1 cellular context compared by ENCODE assay signal in the genomic region with DNA sequence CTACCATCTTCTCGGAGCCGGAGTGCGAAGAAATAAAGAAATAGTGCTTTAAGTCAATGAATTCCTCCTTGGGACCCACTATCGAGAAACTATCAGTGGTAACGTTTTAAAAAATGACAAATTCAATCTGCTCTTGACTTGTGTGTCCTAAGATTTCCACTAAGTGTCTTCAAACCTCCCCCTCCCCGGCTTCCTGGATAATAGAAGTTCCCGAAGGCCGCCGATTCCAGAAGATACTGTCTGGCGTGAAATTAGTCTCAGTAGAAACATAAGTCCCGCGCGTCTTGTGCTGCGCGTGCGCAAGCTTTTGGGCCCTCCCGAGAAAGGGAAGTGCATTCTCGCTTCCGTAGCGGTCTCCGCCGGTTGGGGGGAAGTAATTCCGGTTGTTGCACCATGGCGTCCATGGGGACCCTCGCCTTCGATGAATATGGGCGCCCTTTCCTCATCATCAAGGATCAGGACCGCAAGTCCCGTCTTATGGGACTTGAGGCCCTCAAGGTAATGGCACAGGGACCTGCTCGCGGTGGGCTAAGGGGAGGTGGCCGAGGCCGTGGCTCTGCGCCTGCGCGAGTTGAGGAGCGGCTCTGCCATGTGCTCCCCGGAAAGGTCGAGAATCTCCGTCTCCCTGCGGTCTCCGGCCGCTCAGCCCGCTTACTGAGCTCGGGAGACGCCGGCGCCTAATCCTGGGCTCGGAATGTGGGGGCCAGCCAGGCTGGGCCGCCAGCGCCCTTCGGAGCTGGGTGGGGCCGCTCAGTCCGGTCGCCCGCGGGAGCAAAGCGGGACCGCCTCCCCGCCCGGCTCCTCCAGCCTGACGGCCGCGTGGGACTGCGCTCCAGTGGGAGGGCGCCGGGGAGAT.
TF ChIP-seq lines count a peak whose summit lies in the region.

CCT5 (plus strand) TSS at position 333 of the 856 bp plus-strand sequence; CDS start at position 394, 61 bp downstream.

TF ChIP-seq in K562, 482 proteins besides CTCF, POLR2A, EP300 and RAD21 (continued from another document and continues in another):
- TF ChIP-seq NKRF (IDR thresholded peaks at IDR 0.05; ENCODE audit: borderline replicate concordance) (peak; percentile 95), ZFX (CRISPR knock-in tag; IDR thresholded peaks at IDR 0.05) (peak; percentile 96), ELK1 (CRISPR knock-in tag; IDR thresholded peaks at IDR 0.05) (no peak), FOS (IDR thresholded peaks at IDR 0.05; ENCODE audit: extremely low read depth, insufficient read length) (no peak), NR1H2 (CRISPR knock-in tag; IDR thresholded peaks at IDR 0.05) (no peak), ZNF175 (CRISPR knock-in tag; IDR thresholded peaks at IDR 0.05; ENCODE audit: low read depth) (no peak), HNRNPH1 (optimal IDR thresholded peaks at IDR 0.05; ENCODE audit: low read depth, low read length) (no peak), ZC3H8 (IDR thresholded peaks at IDR 0.05) (no peak), FIP1L1 (IDR thresholded peaks at IDR 0.05; ENCODE audit: low read depth, low read length, poor library complexity, severe bottlenecking) (peak; percentile 92), RBM25 (IDR thresholded peaks at IDR 0.05; ENCODE audit: low read depth, low read length, severe bottlenecking) (no peak), PCBP1 (IDR thresholded peaks at IDR 0.05; ENCODE audit: low read depth, low read length, poor library complexity, severe bottlenecking) (peak; percentile 60), GTF2E2 (tag; IDR thresholded peaks at IDR 0.05) (peak; percentile 95), ZKSCAN8 (CRISPR knock-in tag; IDR thresholded peaks at IDR 0.05) (no peak), POLR2AphosphoS5 (IDR thresholded peaks at IDR 0.05; ENCODE audit: control insufficient read depth, insufficient read depth, low read depth, low read length) (peak; percentile 93), LCOR (CRISPR knock-in tag; IDR thresholded peaks at IDR 0.05) (peak; percentile 94), PTBP1 (IDR thresholded peaks at IDR 0.05; ENCODE audit: low read depth, low read length) (0 out of 2 replicates have a peak, but pooled peaks have one; percentile 7), HDAC6 (IDR thresholded peaks at IDR 0.05; ENCODE audit: low read depth, low read length) (no peak), CREBBP (IDR thresholded peaks at IDR 0.05; ENCODE audit: low read depth, low read length) (no peak), GABPB1 (CRISPR knock-in tag; IDR thresholded peaks at IDR 0.05) (peak; percentile 82), THRA (IDR thresholded peaks at IDR 0.05) (no peak), E2F8 (IDR thresholded peaks at IDR 0.05; ENCODE audit: low read depth, partially characterized antibody) (peak; percentile 65), IRF2 (CRISPR knock-in tag; IDR thresholded peaks at IDR 0.05) (no peak), CBFA2T2 (conservative IDR thresholded peaks at IDR 0.05) (no peak), SAP30 (IDR thresholded peaks at IDR 0.05; ENCODE audit: borderline replicate concordance, insufficient read depth, low read depth, low read length, poor library complexity, severe bottlenecking) (peak; percentile 92), ZBTB17 (CRISPR knock-in tag; IDR thresholded peaks at IDR 0.05) (peak; percentile 55; the same call in 1 of the 2 replicates), SAFB (IDR thresholded peaks at IDR 0.05; ENCODE audit: borderline replicate concordance, low read depth, low read length) (peak; percentile 11; the same call in 1 of the 2 replicates), HEY1 (CRISPR knock-in tag; IDR thresholded peaks at IDR 0.05; ENCODE audit: borderline replicate concordance) (no peak), NFATC3 (IDR thresholded peaks at IDR 0.05) (0 out of 2 replicates have a peak, but pooled peaks have one; percentile 24)
- TF ChIP-seq, protein P1, sequence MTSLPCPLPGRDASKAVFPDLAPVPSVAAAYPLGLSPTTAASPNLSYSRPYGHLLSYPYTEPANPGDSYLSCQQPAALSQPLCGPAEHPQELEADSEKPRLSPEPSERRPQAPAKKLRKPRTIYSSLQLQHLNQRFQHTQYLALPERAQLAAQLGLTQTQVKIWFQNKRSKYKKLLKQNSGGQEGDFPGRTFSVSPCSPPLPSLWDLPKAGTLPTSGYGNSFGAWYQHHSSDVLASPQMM (CRISPR knock-in tag; IDR thresholded peaks at IDR 0.05), result no peak
- TF ChIP-seq, protein P2, sequence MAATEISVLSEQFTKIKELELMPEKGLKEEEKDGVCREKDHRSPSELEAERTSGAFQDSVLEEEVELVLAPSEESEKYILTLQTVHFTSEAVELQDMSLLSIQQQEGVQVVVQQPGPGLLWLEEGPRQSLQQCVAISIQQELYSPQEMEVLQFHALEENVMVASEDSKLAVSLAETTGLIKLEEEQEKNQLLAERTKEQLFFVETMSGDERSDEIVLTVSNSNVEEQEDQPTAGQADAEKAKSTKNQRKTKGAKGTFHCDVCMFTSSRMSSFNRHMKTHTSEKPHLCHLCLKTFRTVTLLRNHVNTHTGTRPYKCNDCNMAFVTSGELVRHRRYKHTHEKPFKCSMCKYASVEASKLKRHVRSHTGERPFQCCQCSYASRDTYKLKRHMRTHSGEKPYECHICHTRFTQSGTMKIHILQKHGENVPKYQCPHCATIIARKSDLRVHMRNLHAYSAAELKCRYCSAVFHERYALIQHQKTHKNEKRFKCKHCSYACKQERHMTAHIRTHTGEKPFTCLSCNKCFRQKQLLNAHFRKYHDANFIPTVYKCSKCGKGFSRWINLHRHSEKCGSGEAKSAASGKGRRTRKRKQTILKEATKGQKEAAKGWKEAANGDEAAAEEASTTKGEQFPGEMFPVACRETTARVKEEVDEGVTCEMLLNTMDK (IDR thresholded peaks at IDR 0.05; ENCODE audit: borderline replicate concordance, insufficient read depth, low read depth, low read length, poor library complexity, severe bottlenecking), result no peak
- TF ChIP-seq, protein P3, sequence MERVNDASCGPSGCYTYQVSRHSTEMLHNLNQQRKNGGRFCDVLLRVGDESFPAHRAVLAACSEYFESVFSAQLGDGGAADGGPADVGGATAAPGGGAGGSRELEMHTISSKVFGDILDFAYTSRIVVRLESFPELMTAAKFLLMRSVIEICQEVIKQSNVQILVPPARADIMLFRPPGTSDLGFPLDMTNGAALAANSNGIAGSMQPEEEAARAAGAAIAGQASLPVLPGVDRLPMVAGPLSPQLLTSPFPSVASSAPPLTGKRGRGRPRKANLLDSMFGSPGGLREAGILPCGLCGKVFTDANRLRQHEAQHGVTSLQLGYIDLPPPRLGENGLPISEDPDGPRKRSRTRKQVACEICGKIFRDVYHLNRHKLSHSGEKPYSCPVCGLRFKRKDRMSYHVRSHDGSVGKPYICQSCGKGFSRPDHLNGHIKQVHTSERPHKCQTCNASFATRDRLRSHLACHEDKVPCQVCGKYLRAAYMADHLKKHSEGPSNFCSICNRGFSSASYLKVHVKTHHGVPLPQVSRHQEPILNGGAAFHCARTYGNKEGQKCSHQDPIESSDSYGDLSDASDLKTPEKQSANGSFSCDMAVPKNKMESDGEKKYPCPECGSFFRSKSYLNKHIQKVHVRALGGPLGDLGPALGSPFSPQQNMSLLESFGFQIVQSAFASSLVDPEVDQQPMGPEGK (CRISPR knock-in tag; IDR thresholded peaks at IDR 0.05; ENCODE audit: borderline replicate concordance), result no peak
- TF ChIP-seq, protein P4, sequence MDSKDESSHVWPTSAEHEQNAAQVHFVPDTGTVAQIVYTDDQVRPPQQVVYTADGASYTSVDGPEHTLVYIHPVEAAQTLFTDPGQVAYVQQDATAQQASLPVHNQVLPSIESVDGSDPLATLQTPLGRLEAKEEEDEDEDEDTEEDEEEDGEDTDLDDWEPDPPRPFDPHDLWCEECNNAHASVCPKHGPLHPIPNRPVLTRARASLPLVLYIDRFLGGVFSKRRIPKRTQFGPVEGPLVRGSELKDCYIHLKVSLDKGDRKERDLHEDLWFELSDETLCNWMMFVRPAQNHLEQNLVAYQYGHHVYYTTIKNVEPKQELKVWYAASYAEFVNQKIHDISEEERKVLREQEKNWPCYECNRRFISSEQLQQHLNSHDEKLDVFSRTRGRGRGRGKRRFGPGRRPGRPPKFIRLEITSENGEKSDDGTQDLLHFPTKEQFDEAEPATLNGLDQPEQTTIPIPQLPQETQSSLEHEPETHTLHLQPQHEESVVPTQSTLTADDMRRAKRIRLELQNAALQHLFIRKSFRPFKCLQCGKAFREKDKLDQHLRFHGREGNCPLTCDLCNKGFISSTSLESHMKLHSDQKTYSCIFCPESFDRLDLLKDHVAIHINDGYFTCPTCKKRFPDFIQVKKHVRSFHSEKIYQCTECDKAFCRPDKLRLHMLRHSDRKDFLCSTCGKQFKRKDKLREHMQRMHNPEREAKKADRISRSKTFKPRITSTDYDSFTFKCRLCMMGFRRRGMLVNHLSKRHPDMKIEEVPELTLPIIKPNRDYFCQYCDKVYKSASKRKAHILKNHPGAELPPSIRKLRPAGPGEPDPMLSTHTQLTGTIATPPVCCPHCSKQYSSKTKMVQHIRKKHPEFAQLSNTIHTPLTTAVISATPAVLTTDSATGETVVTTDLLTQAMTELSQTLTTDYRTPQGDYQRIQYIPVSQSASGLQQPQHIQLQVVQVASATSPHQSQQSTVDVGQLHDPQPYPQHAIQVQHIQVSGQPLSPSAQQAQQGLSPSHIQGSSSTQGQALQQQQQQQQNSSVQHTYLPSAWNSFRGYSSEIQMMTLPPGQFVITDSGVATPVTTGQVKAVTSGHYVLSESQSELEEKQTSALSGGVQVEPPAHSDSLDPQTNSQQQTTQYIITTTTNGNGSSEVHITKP (IDR thresholded peaks at IDR 0.05; ENCODE audit: partially characterized antibody), result peak; percentile 100
- TF ChIP-seq, protein P5, sequence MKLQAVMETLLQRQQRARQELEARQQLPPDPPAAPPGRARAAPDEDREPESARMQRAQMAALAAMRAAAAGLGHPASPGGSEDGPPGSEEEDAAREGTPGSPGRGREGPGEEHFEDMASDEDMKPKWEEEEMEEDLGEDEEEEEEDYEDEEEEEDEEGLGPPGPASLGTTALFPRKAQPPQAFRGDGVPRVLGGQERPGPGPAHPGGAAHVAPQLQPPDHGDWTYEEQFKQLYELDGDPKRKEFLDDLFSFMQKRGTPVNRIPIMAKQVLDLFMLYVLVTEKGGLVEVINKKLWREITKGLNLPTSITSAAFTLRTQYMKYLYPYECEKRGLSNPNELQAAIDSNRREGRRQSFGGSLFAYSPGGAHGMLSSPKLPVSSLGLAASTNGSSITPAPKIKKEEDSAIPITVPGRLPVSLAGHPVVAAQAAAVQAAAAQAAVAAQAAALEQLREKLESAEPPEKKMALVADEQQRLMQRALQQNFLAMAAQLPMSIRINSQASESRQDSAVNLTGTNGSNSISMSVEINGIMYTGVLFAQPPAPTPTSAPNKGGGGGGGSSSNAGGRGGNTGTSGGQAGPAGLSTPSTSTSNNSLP (IDR thresholded peaks at IDR 0.05; ENCODE audit: borderline replicate concordance, low read depth, low read length), result no peak
- TF ChIP-seq, protein P6, sequence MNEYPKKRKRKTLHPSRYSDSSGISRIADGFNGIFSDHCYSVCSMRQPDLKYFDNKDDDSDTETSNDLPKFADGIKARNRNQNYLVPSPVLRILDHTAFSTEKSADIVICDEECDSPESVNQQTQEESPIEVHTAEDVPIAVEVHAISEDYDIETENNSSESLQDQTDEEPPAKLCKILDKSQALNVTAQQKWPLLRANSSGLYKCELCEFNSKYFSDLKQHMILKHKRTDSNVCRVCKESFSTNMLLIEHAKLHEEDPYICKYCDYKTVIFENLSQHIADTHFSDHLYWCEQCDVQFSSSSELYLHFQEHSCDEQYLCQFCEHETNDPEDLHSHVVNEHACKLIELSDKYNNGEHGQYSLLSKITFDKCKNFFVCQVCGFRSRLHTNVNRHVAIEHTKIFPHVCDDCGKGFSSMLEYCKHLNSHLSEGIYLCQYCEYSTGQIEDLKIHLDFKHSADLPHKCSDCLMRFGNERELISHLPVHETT (CRISPR knock-in tag; conservative IDR thresholded peaks at IDR 0.05 in 1 of 2, IDR thresholded peaks at IDR 0.05 in 1 of 2), result peak in 1 of 2 experiments; percentile 67; a peak in 2 of 4 replicates
